In genomic region chr12:9827209-9827888, GRCh38 we compare ENCODE assay signal across 1 cellular context.
TF ChIP-seq lines count a peak whose summit lies in the region.

A gene with protein sequence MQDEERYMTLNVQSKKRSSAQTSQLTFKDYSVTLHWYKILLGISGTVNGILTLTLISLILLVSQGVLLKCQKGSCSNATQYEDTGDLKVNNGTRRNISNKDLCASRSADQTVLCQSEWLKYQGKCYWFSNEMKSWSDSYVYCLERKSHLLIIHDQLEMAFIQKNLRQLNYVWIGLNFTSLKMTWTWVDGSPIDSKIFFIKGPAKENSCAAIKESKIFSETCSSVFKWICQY (plus strand): TSS chr12:9827481. CDS start chr12:9827545, 64 bp downstream.

TF ChIP-seq in GM12878, 131 proteins besides CTCF, POLR2A, EP300 and RAD21 (continued from another document):
- TF ChIP-seq E2F4 (IDR thresholded peaks at IDR 0.05; ENCODE audit: low read depth, low read length), result no peak
